19 cellular contexts compared by ENCODE assay signal in the genomic region with DNA sequence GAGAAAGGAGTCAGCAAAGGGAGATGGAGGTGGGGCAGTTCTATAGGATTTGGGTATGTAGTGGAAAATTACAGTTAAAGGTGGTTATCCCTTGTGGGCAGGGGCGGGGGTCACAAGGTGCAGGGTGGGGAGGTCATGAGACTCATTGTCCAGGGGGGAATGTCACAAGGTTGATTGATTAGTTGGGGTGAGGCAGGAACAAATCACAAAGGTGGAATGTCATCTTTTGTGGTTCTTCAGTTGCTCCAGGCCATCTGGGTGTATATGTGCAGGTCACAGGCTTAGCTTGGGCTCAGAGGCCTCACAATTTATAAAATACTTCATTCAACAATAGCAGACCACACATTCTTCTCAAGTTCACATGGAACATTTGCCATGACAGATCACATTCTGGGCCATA.
DNase-seq lines count a peak whose midpoint lies in the region; ATAC-seq and TF ChIP-seq lines count a peak whose summit lies in the region.
"Had no signal": no experiment of that assay in that cellular context is flagged by ENCODE, and none has a peak within 500 bp of the region (broad histone marks: within the 10 kb centered on the region; RNA-seq: fewer than 3 reads in every experiment).

No MANE protein-coding gene starts in this region.

- peaks cover 7% of the 10 kb centered on the region for H3K4me1 Mint-ChIP-seq in activated T-helper 17 cell treated with anti-CD3 and anti-CD28 coated beads, Interleukin-2, amount 50 U/mL, for 72 hours
- H3K4me1 Mint-ChIP-seq in type B pancreatic cell (ENCODE audit: unreplicated experiment) (peaks cover 6% of the 10 kb centered on the region), WTC11 (peaks cover 19% of the 10 kb centered on the region)

- H3K27me3 ChIP-seq in right atrium auricular region = no peaks in the 10 kb centered on the region

- H3K9me3 Mint-ChIP-seq in activated T-helper 17 cell treated with anti-CD3 and anti-CD28 coated beads, Interleukin-2, amount 50 U/mL, for 72 hours = peaks cover 7% of the 10 kb centered on the region
- H3K9me3 Mint-ChIP-seq in type B pancreatic cell = peaks cover 7% of the 10 kb centered on the region
- peaks cover 44% of the 10 kb centered on the region for H3K9me3 Mint-ChIP-seq in WTC11

- POLR2A ChIA-PET in WTC11 (lab: Charles Lee) = no interaction called here

- H3K36me3 Mint-ChIP-seq in activated T-helper 17 cell treated with anti-CD3 and anti-CD28 coated beads, Interleukin-2, amount 50 U/mL, for 72 hours (ENCODE audit: low read depth) = peaks cover 4% of the 10 kb centered on the region
- H3K36me3 Mint-ChIP-seq in type B pancreatic cell (peaks cover 25% of the 10 kb centered on the region), WTC11 (peaks cover 42% of the 10 kb centered on the region)

- H3K36me3 ChIP-seq in right atrium auricular region = no peaks in the 10 kb centered on the region
- H3K36me3 ChIP-seq: HAP-1 had no signal

- H3K27ac Mint-ChIP-seq in activated T-helper 17 cell treated with anti-CD3 and anti-CD28 coated beads, Interleukin-2, amount 50 U/mL, for 72 hours = peak overlapping the region; percentile 23
- H3K27ac Mint-ChIP-seq in type B pancreatic cell = no peak overlapping the region
- no peak overlapping the region for H3K27ac Mint-ChIP-seq in WTC11

- DNase-seq in right atrium auricular region (ENCODE audit: low spot score) = peak; percentile 23
- DNase-seq in cardiac septum (ENCODE audit: low spot score) = no peak
- DNase-seq in islet precursor cell = peak; percentile 48
- peak; percentile 8 for DNase-seq in type B pancreatic cell (ENCODE audit: extremely low spot score, unreplicated experiment)
- no peak for DNase-seq in pons (ENCODE audit: low spot score)
- no peak for DNase-seq in WTC11 (ENCODE audit: low spot score)
- DNase-seq: AML-193; Caco-2; CD4-positive, alpha-beta T cell; DMS153; DMS79; GF-D8; GM23248 had no signal

- no peaks in the 10 kb centered on the region for H3K27me3 Mint-ChIP-seq in activated T-helper 17 cell treated with anti-CD3 and anti-CD28 coated beads, Interleukin-2, amount 50 U/mL, for 72 hours
- H3K27me3 Mint-ChIP-seq in type B pancreatic cell = no peaks in the 10 kb centered on the region
- no peaks in the 10 kb centered on the region for H3K27me3 Mint-ChIP-seq in WTC11 (ENCODE audit: low read depth)
- H3K27me3 Mint-ChIP-seq: CD4-positive, alpha-beta T cell had no signal

- intact Hi-C loops in cardiac septum (cut with DNase I) = no loop called here

- CTCF ChIA-PET in WTC11 (lab: Charles Lee) = no interaction called here

- no peak overlapping the region for H3K4me3 ChIP-seq in right atrium auricular region
- H3K4me3 ChIP-seq: A549, GM23248, HAP-1 had no signal

- H3K4me3 Mint-ChIP-seq in activated T-helper 17 cell treated with anti-CD3 and anti-CD28 coated beads, Interleukin-2, amount 50 U/mL, for 72 hours = no peak overlapping the region
- H3K4me3 Mint-ChIP-seq in type B pancreatic cell (no peak overlapping the region), WTC11 (no peak overlapping the region)
- H3K4me3 Mint-ChIP-seq: CD4-positive, alpha-beta T cell had no signal

- ATAC-seq in activated T-helper 17 cell treated with anti-CD3 and anti-CD28 coated beads, Interleukin-2, amount 50 U/mL, for 72 hours (replicated peaks) = no peak
- ATAC-seq in GM19328 (IDR thresholded peaks at IDR 0.05; ENCODE audit: unreplicated experiment) = no peak
- ATAC-seq in WTC11 = no peak
- ATAC-seq: A549 had no signal

- TF ChIP-seq CTCF in right atrium auricular region (IDR thresholded peaks at IDR 0.05) (no peak), type B pancreatic cell (conservative IDR thresholded peaks at IDR 0.05) (no peak), WTC11 (IDR thresholded peaks at IDR 0.05) (no peak)

- no peaks in the 10 kb centered on the region for H3K4me1 ChIP-seq in right atrium auricular region
- H3K4me1 ChIP-seq: A549, Caco-2, HAP-1 had no signal

- no peaks in the 10 kb centered on the region for H3K9me3 ChIP-seq in right atrium auricular region
- H3K9me3 ChIP-seq: A549, HAP-1 had no signal

- H3K27ac ChIP-seq in right atrium auricular region = no peak overlapping the region
- H3K27ac ChIP-seq: 22Rv1, A549, C4-2B, GM23248 had no signal

TF ChIP-seq in WTC11, 78 proteins besides CTCF, POLR2A, EP300 and RAD21:
- TF ChIP-seq, protein P1, sequence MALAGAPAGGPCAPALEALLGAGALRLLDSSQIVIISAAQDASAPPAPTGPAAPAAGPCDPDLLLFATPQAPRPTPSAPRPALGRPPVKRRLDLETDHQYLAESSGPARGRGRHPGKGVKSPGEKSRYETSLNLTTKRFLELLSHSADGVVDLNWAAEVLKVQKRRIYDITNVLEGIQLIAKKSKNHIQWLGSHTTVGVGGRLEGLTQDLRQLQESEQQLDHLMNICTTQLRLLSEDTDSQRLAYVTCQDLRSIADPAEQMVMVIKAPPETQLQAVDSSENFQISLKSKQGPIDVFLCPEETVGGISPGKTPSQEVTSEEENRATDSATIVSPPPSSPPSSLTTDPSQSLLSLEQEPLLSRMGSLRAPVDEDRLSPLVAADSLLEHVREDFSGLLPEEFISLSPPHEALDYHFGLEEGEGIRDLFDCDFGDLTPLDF (CRISPR knock-in tag; IDR thresholded peaks at IDR 0.05) = no peak
- TF ChIP-seq, protein P2, sequence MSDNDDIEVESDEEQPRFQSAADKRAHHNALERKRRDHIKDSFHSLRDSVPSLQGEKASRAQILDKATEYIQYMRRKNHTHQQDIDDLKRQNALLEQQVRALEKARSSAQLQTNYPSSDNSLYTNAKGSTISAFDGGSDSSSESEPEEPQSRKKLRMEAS (CRISPR knock-in tag; IDR thresholded peaks at IDR 0.05) = no peak
- no peak for TF ChIP-seq ZNF317 (CRISPR knock-in tag; IDR thresholded peaks at IDR 0.05; ENCODE audit: borderline replicate concordance, low read depth)

Comparison
In these comparisons a context has a peak if more than half of its experiments do, and no peak if none do; other contexts are left out.
1. DNase-seq: peak in right atrium auricular region (single experiment), islet precursor cell (single experiment) and type B pancreatic cell (single experiment); none in cardiac septum (single experiment), pons (single experiment) and WTC11 (single experiment).